ENCODE assay signal across 19 cellular contexts in genomic region chr6:33105916-33106871, GRCh38.
"Had no signal": no experiment of that assay in that cellular context is flagged by ENCODE, and none has a peak within 500 bp of the region (broad histone marks: within the 10 kb centered on the region; RNA-seq: fewer than 3 reads in every experiment).

No MANE protein-coding gene starts in this region.

- H3K27ac Mint-ChIP-seq: activated naive CD8-positive, alpha-beta T cell; activated T-helper 1 cell treated with anti-CD3 and anti-CD28 coated beads, Interleukin-12 subunit alpha, Interleukin-12 subunit beta, Interleukin-2, Interleukin-4 antibody, amounts not matched to agents 30 ng/mL and 10 ng/mL and 1 ng/mL, durations not matched to agents 14 hours and 24 hours and 36 hours; endodermal cell; immature natural killer cell; progenitor cell of endocrine pancreas; stimulated activated naive CD8-positive, alpha-beta T cell treated with anti-CD3 and anti-CD28 coated beads, Interleukin-15, Interleukin-2, amounts not matched to agents 100 ng/mL and 50 ng/mL, for 24 hours had no signal

- H3K36me3 ChIP-seq: cardiac muscle cell, left ventricle myocardium inferior, right atrium auricular region, transverse colon had no signal

- H3K36me3 Mint-ChIP-seq: immature natural killer cell had no signal

- H3K4me3 ChIP-seq: cardiac muscle cell, left ventricle myocardium inferior, right atrium auricular region, transverse colon had no signal

- H3K27me3 ChIP-seq: right atrium auricular region had no signal

- DNase-seq: activated CD4-positive, alpha-beta T cell treated with anti-CD3 and anti-CD28 coated beads, Interleukin-2, amount 50 U/mL, for 4 hours; activated T-cell treated with anti-CD3 and anti-CD28 coated beads for 4 hours; endodermal cell; erythroblast; immature natural killer cell; kidney glomerular epithelial cell; left ventricle myocardium inferior; stimulated activated CD4-positive, alpha-beta T cell treated with anti-CD3 and anti-CD28 coated beads, Interleukin-12 subunit alpha, Interleukin-12 subunit beta, amount 100 ng/mL, for 4 hours; stimulated activated CD4-positive, alpha-beta T cell treated with anti-CD3 and anti-CD28 coated beads, Interleukin-1b, Interleukin-23, amount 100 ng/mL, for 48 hours; stimulated activated CD8-positive, alpha-beta memory T cell treated with anti-CD3 and anti-CD28 coated beads, Interleukin-4, amount 100 ng/mL, for 48 hours; T1000; transverse colon had no signal

- H3K4me1 Mint-ChIP-seq: endodermal cell, immature natural killer cell, neural crest cell had no signal

- H3K4me1 ChIP-seq: left ventricle myocardium inferior, right atrium auricular region, transverse colon had no signal

- H3K4me3 Mint-ChIP-seq: activated naive CD8-positive, alpha-beta T cell; activated T-helper 1 cell treated with anti-CD3 and anti-CD28 coated beads, Interleukin-12 subunit alpha, Interleukin-12 subunit beta, Interleukin-2, Interleukin-4 antibody, amounts not matched to agents 30 ng/mL and 10 ng/mL and 1 ng/mL, durations not matched to agents 14 hours and 24 hours and 36 hours; endodermal cell; immature natural killer cell; neural crest cell; stimulated activated naive CD8-positive, alpha-beta T cell treated with anti-CD3 and anti-CD28 coated beads, Interleukin-15, Interleukin-2, amounts not matched to agents 100 ng/mL and 50 ng/mL, for 24 hours had no signal

- H3K27ac ChIP-seq: cardiac muscle cell, left ventricle myocardium inferior, right atrium auricular region had no signal
